Comparison of ENCODE assay signal across 20 cellular contexts in genomic region chr2:196463706-196464105, GRCh38.
"Had no signal": no experiment of that assay in that cellular context is flagged by ENCODE, and none has a peak within 500 bp of the region (broad histone marks: within the 10 kb centered on the region; RNA-seq: fewer than 3 reads in every experiment).

No MANE protein-coding gene starts in this region.

- H3K4me1 ChIP-seq: stomach had no signal

- ATAC-seq: heart left ventricle, left lobe of liver, natural killer cell, right cardiac atrium had no signal

- H3K27me3 Mint-ChIP-seq: progenitor cell of endocrine pancreas had no signal

- H3K4me2 ChIP-seq: neural progenitor cell had no signal

- H2AFZ ChIP-seq: neural progenitor cell had no signal

- H3K9ac ChIP-seq: neural progenitor cell had no signal

- H3K27ac Mint-ChIP-seq: natural killer cell, neural progenitor cell had no signal

- H3K9me3 ChIP-seq: heart left ventricle, ovary, stomach had no signal

- H3K36me3 Mint-ChIP-seq: natural killer cell, neural progenitor cell had no signal

- H3K27ac ChIP-seq: heart left ventricle, neural progenitor cell, ovary, stomach had no signal

- H3K27me3 ChIP-seq: dorsolateral prefrontal cortex, heart left ventricle, neural progenitor cell, ovary had no signal

- H3K9me3 Mint-ChIP-seq: natural killer cell had no signal

- H3K36me3 ChIP-seq: heart left ventricle, neural progenitor cell, ovary, stomach had no signal

- H3K4me3 Mint-ChIP-seq: natural killer cell, neural progenitor cell had no signal

- H3K4me3 ChIP-seq: dorsolateral prefrontal cortex, heart left ventricle, neural progenitor cell, ovary, stomach had no signal

- DNase-seq: cortex of kidney; dorsolateral prefrontal cortex; effector CD8-positive, alpha-beta T cell; foreskin melanocyte; heart left ventricle; hypothalamus; mammary epithelial cell; natural killer cell; nucleus accumbens; ovary; right cardiac atrium; small intestine; stimulated activated CD4-positive, alpha-beta T cell treated with anti-CD3 and anti-CD28 coated beads, Interleukin-12 subunit alpha, Interleukin-12 subunit beta, amount 100 ng/mL, for 4 hours; stimulated activated naive CD4-positive, alpha-beta T cell; stomach; substantia nigra; trophoblast cell had no signal
